In genomic region chr2:238729261-238729935, GRCh38 we compare ENCODE assay signal across 14 cellular contexts.
DNase-seq lines count a peak whose midpoint lies in the region; ATAC-seq and TF ChIP-seq lines count a peak whose summit lies in the region.
"Had no signal": no experiment of that assay in that cellular context is flagged by ENCODE, and none has a peak within 500 bp of the region (broad histone marks: within the 10 kb centered on the region; RNA-seq: fewer than 3 reads in every experiment).

No MANE protein-coding gene starts in this region.

- H3K9me3 ChIP-seq in left ventricle myocardium inferior (replicated peaks) (peaks cover 9% of the 10 kb centered on the region), gastroesophageal sphincter (no peaks in the 10 kb centered on the region), ovary (no peaks in the 10 kb centered on the region), uterus (no peaks in the 10 kb centered on the region)
- H3K9me3 ChIP-seq: A549 had no signal

- TF ChIP-seq POLR2A in gastroesophageal sphincter (IDR thresholded peaks at IDR 0.05) (no peak), ovary (IDR thresholded peaks at IDR 0.05) (no peak), uterus (IDR thresholded peaks at IDR 0.05) (no peak)

- H3K4me3 ChIP-seq in left ventricle myocardium inferior (no peak overlapping the region), gastroesophageal sphincter (no peak overlapping the region), ovary (no peak overlapping the region), uterus (no peak overlapping the region)
- H3K4me3 ChIP-seq: A549, GM12878 had no signal

- WGBS in gastroesophageal sphincter (ENCODE audit: low coverage in 1 of 2), 2 donors, result 74 to 79% methylated on average over 7 to 8 of the region's 11 CpGs
- WGBS in ovary, 3 donors, result 72 to 83% (median 74%) methylated on average over 11 of the region's 11 CpGs

- TF ChIP-seq CTCF in left ventricle myocardium inferior (IDR thresholded peaks at IDR 0.05; ENCODE audit: borderline replicate concordance) (no peak), gastroesophageal sphincter (IDR thresholded peaks at IDR 0.05) (no peak), ovary (IDR thresholded peaks at IDR 0.05) (no peak), uterus (IDR thresholded peaks at IDR 0.05) (no peak)

- TF ChIP-seq EP300 in gastroesophageal sphincter (IDR thresholded peaks at IDR 0.05), result no peak
- no peak for TF ChIP-seq EP300 in ovary (IDR thresholded peaks at IDR 0.05)

- H3K4me1 ChIP-seq in left ventricle myocardium inferior (peaks cover 26% of the 10 kb centered on the region), gastroesophageal sphincter (peaks cover 7 to 61% (median 29%) of the 10 kb centered on the region in 3 donors), ovary (ENCODE audit: insufficient read depth) (peaks cover 17% of the 10 kb centered on the region), uterus (peaks cover 16 to 17% of the 10 kb centered on the region in 2 donors)
- H3K4me1 ChIP-seq: A549 had no signal

- DNase-seq in left ventricle myocardium inferior (no peak), left cardiac atrium (no peak), ovary (no peak), uterus (no peak), KG1 (lab: John Stamatoyannopoulos, UW) (no peak)
- DNase-seq: activated CD4-positive, alpha-beta memory T cell treated with anti-CD3 and anti-CD28 coated beads, Interleukin-2, amount 10 ng/mL, durations not matched to agents 7 days and 5 days; CD4-positive, alpha-beta memory T cell; NCI-H446; stimulated activated CD4-positive, alpha-beta T cell treated with anti-CD3 and anti-CD28 coated beads, Interleukin-12 subunit alpha, Interleukin-12 subunit beta, amount 100 ng/mL, for 4 hours had no signal

- H3K36me3 ChIP-seq in left ventricle myocardium inferior (no peaks in the 10 kb centered on the region), gastroesophageal sphincter (no peaks in the 10 kb centered on the region), ovary (no peaks in the 10 kb centered on the region), uterus (no peaks in the 10 kb centered on the region)

- intact Hi-C loops in left ventricle myocardium inferior (cut with micrococcal nuclease) (no loop called here), left cardiac atrium (cut with DNase I) (no loop called here), ovary (cut with DNase I) (no loop called here), uterus (cut with DNase I; ENCODE audit: low total_unique reads) (no loop called here)

- H3K27ac ChIP-seq in left ventricle myocardium inferior (replicated peaks), result peak overlapping the region; percentile 80
- peak overlapping the region; percentile 86 to 99 (median 94) for H3K27ac ChIP-seq in gastroesophageal sphincter
- H3K27ac ChIP-seq in ovary, result peak overlapping the region; percentile 68 to 82
- H3K27ac ChIP-seq in uterus, result peak overlapping the region; percentile 94 to 95
- H3K27ac ChIP-seq: A549 had no signal

- ATAC-seq in left cardiac atrium (no peak), gastroesophageal sphincter (no peak), HG03565 (IDR thresholded peaks at IDR 0.05; ENCODE audit: unreplicated experiment) (no peak), HG02852 (IDR thresholded peaks at IDR 0.05; ENCODE audit: unreplicated experiment) (no peak)
- ATAC-seq: A549, GM12878 had no signal

- H3K27me3 ChIP-seq in left ventricle myocardium inferior (ENCODE audit: low read depth) (no peaks in the 10 kb centered on the region), gastroesophageal sphincter (no peaks in the 10 kb centered on the region), ovary (no peaks in the 10 kb centered on the region), uterus (no peaks in the 10 kb centered on the region)
